Comparison of ENCODE assay signal across 11 cellular contexts in the genomic region with DNA sequence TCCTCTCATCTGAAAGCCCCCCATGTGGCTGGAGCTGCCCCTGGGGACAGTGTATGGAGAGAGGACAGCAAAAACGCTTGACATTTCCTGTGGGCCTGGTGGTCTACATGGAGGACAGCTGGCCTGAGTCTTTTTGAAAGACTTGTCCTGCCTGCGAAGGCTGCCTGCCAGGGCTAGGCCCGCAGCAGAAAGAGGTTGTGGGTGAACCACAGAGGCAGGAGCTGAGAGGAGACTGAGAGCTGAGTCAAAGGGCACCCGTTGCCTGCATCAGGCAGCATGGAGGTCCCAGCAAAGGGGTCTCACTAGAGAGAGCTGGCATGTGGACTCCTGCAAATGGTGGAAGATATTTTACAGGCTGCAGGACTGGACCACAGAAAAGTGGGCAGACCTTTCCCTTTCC.
"Had no signal": no experiment of that assay in that cellular context is flagged by ENCODE, and none has a peak within 500 bp of the region (broad histone marks: within the 10 kb centered on the region; RNA-seq: fewer than 3 reads in every experiment).

No MANE protein-coding gene starts in this region.

- ATAC-seq: left colon, mucosa of descending colon had no signal

- H3K36me3 Mint-ChIP-seq: activated CD4-positive, alpha-beta memory T cell treated with anti-CD3 and anti-CD28 coated beads for 36 hours had no signal

- H3K4me3 ChIP-seq: lung, mucosa of descending colon, ovary, transverse colon had no signal

- H3K27me3 Mint-ChIP-seq: activated CD4-positive, alpha-beta memory T cell treated with anti-CD3 and anti-CD28 coated beads for 36 hours; activated naive CD4-positive, alpha-beta T cell treated with anti-CD3 and anti-CD28 coated beads, Interleukin-2, amount 50 U/mL, for 24 hours had no signal

- H3K9me3 ChIP-seq: mucosa of descending colon, ovary, transverse colon had no signal

- DNase-seq: activated CD4-positive, alpha-beta memory T cell treated with anti-CD3 and anti-CD28 coated beads for 36 hours; activated CD4-positive, alpha-beta T cell treated with anti-CD3 and anti-CD28 coated beads for 1 hour; dermis blood vessel endothelial cell; left colon; mucosa of descending colon; ovary; substantia nigra; transverse colon had no signal

- H3K9me3 Mint-ChIP-seq: activated CD4-positive, alpha-beta memory T cell treated with anti-CD3 and anti-CD28 coated beads for 36 hours; activated naive CD4-positive, alpha-beta T cell treated with anti-CD3 and anti-CD28 coated beads, Interleukin-2, amount 50 U/mL, for 24 hours; T-helper 2 cell treated with Interferon-gamma antibody and Interleukin-4, amounts not matched to agents 5 μg/mL and 100 μg/mL, for 36 hours had no signal

- H3K36me3 ChIP-seq: ovary, transverse colon had no signal

- H3K27ac Mint-ChIP-seq: activated CD4-positive, alpha-beta memory T cell treated with anti-CD3 and anti-CD28 coated beads for 36 hours; activated naive CD4-positive, alpha-beta T cell treated with anti-CD3 and anti-CD28 coated beads, Interleukin-2, amount 50 U/mL, for 24 hours; T-helper 2 cell treated with Interferon-gamma antibody and Interleukin-4, amounts not matched to agents 5 μg/mL and 100 μg/mL, for 36 hours had no signal

- H3K27me3 ChIP-seq: ovary, transverse colon had no signal

- H3K4me3 Mint-ChIP-seq: activated CD4-positive, alpha-beta memory T cell treated with anti-CD3 and anti-CD28 coated beads for 36 hours; activated naive CD4-positive, alpha-beta T cell treated with anti-CD3 and anti-CD28 coated beads, Interleukin-2, amount 50 U/mL, for 24 hours; T-helper 2 cell treated with Interferon-gamma antibody and Interleukin-4, amounts not matched to agents 5 μg/mL and 100 μg/mL, for 36 hours had no signal

- H3K27ac ChIP-seq: ovary, transverse colon had no signal
